In genomic region chr9:113587471-113588031, GRCh38 we compare ENCODE assay signal across 10 cellular contexts.
DNase-seq lines count a peak whose midpoint lies in the region; ATAC-seq and TF ChIP-seq lines count a peak whose summit lies in the region.
"Had no signal": no experiment of that assay in that cellular context is flagged by ENCODE, and none has a peak within 500 bp of the region (broad histone marks: within the 10 kb centered on the region; RNA-seq: fewer than 3 reads in every experiment).

No MANE protein-coding gene starts in this region.

- TF ChIP-seq EP300 in upper lobe of left lung (IDR thresholded peaks at IDR 0.05): no peak

- H3K9me2 ChIP-seq in MM.1S (replicated peaks; ENCODE audit: insufficient read depth, low read length): no peaks in the 10 kb centered on the region

- no peak overlapping the region for H2AFZ ChIP-seq in MM.1S (ENCODE audit: low read length)

- DNase-seq in activated T-cell treated with anti-CD3 and anti-CD28 coated beads, Interleukin-2, amount 50 U/mL, for 24 hours: no peak
- no peak for DNase-seq in activated T-cell treated with anti-CD3 and anti-CD28 coated beads, Interleukin-2, amount 50 U/mL, for 1 hour
- peak; percentile 59 for DNase-seq in choroid plexus epithelial cell (ENCODE audit: low read depth)
- no peak for DNase-seq in lung (ENCODE audit: low spot score)
- no peak for DNase-seq in upper lobe of left lung
- no peak for DNase-seq in MM.1S
- no peak for DNase-seq in T-helper 2 cell
- DNase-seq: CD4-positive, alpha-beta memory T cell had no signal

- no peak overlapping the region for H3K4me3 Mint-ChIP-seq in activated T-cell treated with anti-CD3 and anti-CD28 coated beads, Interleukin-2, amount 50 U/mL, for 24 hours
- H3K4me3 Mint-ChIP-seq: CD4-positive, alpha-beta memory T cell; T-cell had no signal

- TF ChIP-seq CTCF in choroid plexus epithelial cell (conservative IDR thresholded peaks at IDR 0.05; ENCODE audit: low read depth, low read length) (peak; percentile 71), lung (IDR thresholded peaks at IDR 0.05; ENCODE audit: control extremely low read depth, extremely low read depth) (peak; percentile 14), upper lobe of left lung (IDR thresholded peaks at IDR 0.05) (peak in 5 of 6 experiments; percentile 18 to 55 (median 43)), MM.1S (IDR thresholded peaks at IDR 0.05; ENCODE audit: low read length) (no peak)

- no peak for ATAC-seq in lung (ENCODE audit: insufficient read depth, low FRiP score)
- peak in 1 of 2 donors; percentile 45 for ATAC-seq in upper lobe of left lung (ENCODE audit: low FRiP score in 2 of 2)
- no peak for ATAC-seq in HG02623 (IDR thresholded peaks at IDR 0.05; ENCODE audit: unreplicated experiment)

- H3K4me1 ChIP-seq in lung (ENCODE audit: control insufficient read depth in 2 of 2, insufficient read depth in 2 of 2, low read length in 2 of 2): peaks cover 11 to 40% of the 10 kb centered on the region in 2 donors
- H3K4me1 ChIP-seq in upper lobe of left lung: peaks cover 64 to 87% (median 77%) of the 10 kb centered on the region in 4 donors
- peaks cover 11% of the 10 kb centered on the region for H3K4me1 ChIP-seq in MM.1S (ENCODE audit: low read length)

- H3K27ac Mint-ChIP-seq in activated T-cell treated with anti-CD3 and anti-CD28 coated beads, Interleukin-2, amount 50 U/mL, for 24 hours: peak overlapping the region; percentile 47

- H3K27me3 ChIP-seq in lung (ENCODE audit: control insufficient read depth, insufficient read depth) (no peaks in the 10 kb centered on the region), upper lobe of left lung (no peaks in the 10 kb centered on the region), MM.1S (replicated peaks; ENCODE audit: insufficient read depth, low read length) (no peaks in the 10 kb centered on the region)

- H3K9ac ChIP-seq in MM.1S (ENCODE audit: low read length): no peak overlapping the region

- H3K9me3 ChIP-seq in lung (ENCODE audit: control insufficient read depth in 2 of 2, insufficient read depth in 1 of 2, low read length in 1 of 2) (no peaks in the 10 kb centered on the region), upper lobe of left lung (no peaks in the 10 kb centered on the region), MM.1S (replicated peaks; ENCODE audit: insufficient read depth, low read length) (no peaks in the 10 kb centered on the region)

- H3K79me2 ChIP-seq in MM.1S (ENCODE audit: low read length): no peaks in the 10 kb centered on the region; the same call in 1 of the 2 replicates

- H3K36me3 Mint-ChIP-seq in activated T-cell treated with anti-CD3 and anti-CD28 coated beads, Interleukin-2, amount 50 U/mL, for 24 hours (ENCODE audit: low read depth): peaks cover 75% of the 10 kb centered on the region

- peaks cover 60% of the 10 kb centered on the region for H3K4me1 Mint-ChIP-seq in activated T-cell treated with anti-CD3 and anti-CD28 coated beads, Interleukin-2, amount 50 U/mL, for 24 hours (ENCODE audit: low read depth)

- no peak for TF ChIP-seq POLR2A in upper lobe of left lung (IDR thresholded peaks at IDR 0.05)

- H3K4me2 ChIP-seq in MM.1S (ENCODE audit: low read depth, low read length): no peak overlapping the region

- peaks cover 8% of the 10 kb centered on the region for H3F3A ChIP-seq in MM.1S (ENCODE audit: insufficient read depth, low read length)

- H3K27me3 Mint-ChIP-seq in activated T-cell treated with anti-CD3 and anti-CD28 coated beads, Interleukin-2, amount 50 U/mL, for 24 hours: no peaks in the 10 kb centered on the region
- H3K27me3 Mint-ChIP-seq: CD4-positive, alpha-beta memory T cell; T-cell had no signal

- H3K4me3 ChIP-seq in choroid plexus epithelial cell (ENCODE audit: low read depth, low read length): no peak overlapping the region
- H3K4me3 ChIP-seq in lung: no peak overlapping the region
- no peak overlapping the region for H3K4me3 ChIP-seq in upper lobe of left lung
- no peak overlapping the region for H3K4me3 ChIP-seq in MM.1S (ENCODE audit: low read length)

- no peaks in the 10 kb centered on the region for H3K9me3 Mint-ChIP-seq in activated T-cell treated with anti-CD3 and anti-CD28 coated beads, Interleukin-2, amount 50 U/mL, for 24 hours
- H3K9me3 Mint-ChIP-seq: T-cell had no signal

- no peaks in the 10 kb centered on the region for H4K20me1 ChIP-seq in MM.1S (ENCODE audit: insufficient read depth, low read length)

- peaks cover 3 to 21% of the 10 kb centered on the region in 2 donors for H3K36me3 ChIP-seq in lung (ENCODE audit: control insufficient read depth in 2 of 2, insufficient read depth in 2 of 2, low read length in 2 of 2)
- peaks cover 14 to 39% (median 26%) of the 10 kb centered on the region in 4 donors for H3K36me3 ChIP-seq in upper lobe of left lung
- no peaks in the 10 kb centered on the region for H3K36me3 ChIP-seq in MM.1S (replicated peaks; ENCODE audit: insufficient read depth, low read length)

- 59 to 81% methylated on average over 14 of the region's 14 CpGs for WGBS in lung, 2 donors
- 63 to 65% methylated on average over 2 to 14 of the region's 14 CpGs for WGBS in upper lobe of left lung, 2 donors

- H3K27ac ChIP-seq in lung (ENCODE audit: low read depth in 1 of 2, low read length in 1 of 2) (peak overlapping the region; percentile 53 to 80), upper lobe of left lung (peak overlapping the region; percentile 68 to 84 (median 78)), MM.1S (ENCODE audit: low read length) (no peak overlapping the region)
